13 cellular contexts compared by ENCODE assay signal in the genomic region with DNA sequence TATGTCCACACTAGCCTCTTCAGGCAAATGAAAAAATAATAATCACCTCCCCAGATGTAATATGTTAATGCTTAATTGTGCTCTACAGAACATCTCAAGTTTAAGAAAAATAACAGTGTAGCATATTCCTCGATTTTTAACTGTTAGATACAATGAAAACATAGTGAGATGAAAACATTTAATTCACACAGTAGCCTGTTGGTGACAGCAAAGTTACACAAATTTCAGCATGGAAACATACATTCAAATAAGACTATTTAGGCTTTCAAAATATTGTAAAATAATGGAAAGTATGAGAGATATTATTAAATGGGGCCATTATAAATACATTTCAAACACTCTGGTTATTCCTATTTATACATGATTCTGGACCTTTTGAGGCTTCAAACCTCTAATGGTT.
DNase-seq lines count a peak whose midpoint lies in the region; ATAC-seq, FAIRE-seq and TF ChIP-seq lines count a peak whose summit lies in the region.
"Had no signal": no experiment of that assay in that cellular context is flagged by ENCODE, and none has a peak within 500 bp of the region (broad histone marks: within the 10 kb centered on the region; RNA-seq: fewer than 3 reads in every experiment).

No MANE protein-coding gene starts in this region.

- no peak overlapping the region for H3K4me2 ChIP-seq in MM.1S (ENCODE audit: low read depth, low read length)
- H3K4me2 ChIP-seq: BLaER1 treated with 17β-estradiol and CSF1 and Interleukin-3, amounts not matched to agents 10 nM and 100 nM; PC-9 had no signal

- H3K4me3 ChIP-seq in BE2C (ENCODE audit: low read depth, low read length) (no peak overlapping the region), MM.1S (ENCODE audit: low read length) (no peak overlapping the region), astrocyte of the spinal cord (ENCODE audit: low read depth, low read length) (no peak overlapping the region), kidney (ENCODE audit: low read length in 2 of 2) (no peak overlapping the region)
- H3K4me3 ChIP-seq: BLaER1 treated with 17β-estradiol and CSF1 and Interleukin-3, amounts not matched to agents 10 nM and 100 nM; PC-9; right atrium auricular region had no signal

- no peaks in the 10 kb centered on the region for H3K79me2 ChIP-seq in MM.1S (ENCODE audit: low read length)

- intact Hi-C loops in kidney (cut with DNase I): no loop called here

- H3K27ac ChIP-seq in MM.1S (ENCODE audit: low read length): no peak overlapping the region
- H3K27ac ChIP-seq in kidney (ENCODE audit: low read depth in 2 of 2, low read length in 2 of 2): no peak overlapping the region
- H3K27ac ChIP-seq: BLaER1 treated with 17β-estradiol and CSF1 and Interleukin-3, amounts not matched to agents 10 nM and 100 nM; PC-9; right atrium auricular region had no signal

- H3K9me2 ChIP-seq in MM.1S (replicated peaks; ENCODE audit: insufficient read depth, low read length): no peaks in the 10 kb centered on the region

- no peaks in the 10 kb centered on the region for H3F3A ChIP-seq in MM.1S (ENCODE audit: insufficient read depth, low read length)

- TF ChIP-seq POLR2A in GM18505 (IDR thresholded peaks at IDR 0.05; ENCODE audit: borderline replicate concordance, extremely low read depth, insufficient read depth, insufficient read length): no peak

- TF ChIP-seq CTCF in BE2C (IDR thresholded peaks at IDR 0.05; ENCODE audit: low read depth, low read length) (peak; percentile 30), MM.1S (IDR thresholded peaks at IDR 0.05; ENCODE audit: low read length) (0 out of 2 replicates have a peak, but pooled peaks have one; percentile 9), astrocyte of the spinal cord (IDR thresholded peaks at IDR 0.05; ENCODE audit: low read depth, low read length) (peak; percentile 18), kidney (IDR thresholded peaks at IDR 0.05; ENCODE audit: borderline replicate concordance, extremely low read depth, insufficient read depth) (peak; percentile 37)

- no peaks in the 10 kb centered on the region for H3K27me3 ChIP-seq in BE2C
- no peaks in the 10 kb centered on the region for H3K27me3 ChIP-seq in MM.1S (replicated peaks; ENCODE audit: insufficient read depth, low read length)
- H3K27me3 ChIP-seq: BLaER1 treated with 17β-estradiol and CSF1 and Interleukin-3, amounts not matched to agents 10 nM and 100 nM; right atrium auricular region had no signal

- no peaks in the 10 kb centered on the region for H4K20me1 ChIP-seq in MM.1S (ENCODE audit: insufficient read depth, low read length)
- H4K20me1 ChIP-seq: BLaER1 treated with 17β-estradiol and CSF1 and Interleukin-3, amounts not matched to agents 10 nM and 100 nM had no signal

- no peak overlapping the region for H3K9ac ChIP-seq in MM.1S (ENCODE audit: low read length)
- H3K9ac ChIP-seq in kidney (ENCODE audit: low read length in 2 of 2): no peak overlapping the region
- H3K9ac ChIP-seq: BLaER1 treated with 17β-estradiol and CSF1 and Interleukin-3, amounts not matched to agents 10 nM and 100 nM had no signal

- FAIRE-seq in kidney (lab: Jason Lieb, UNC) (peak; percentile 21), urothelium cell line (lab: Jason Lieb, UNC) (no peak)

- H3K9me3 ChIP-seq in BE2C (no peaks in the 10 kb centered on the region), MM.1S (replicated peaks; ENCODE audit: insufficient read depth, low read length) (no peaks in the 10 kb centered on the region), kidney (ENCODE audit: control insufficient read depth in 1 of 2, low read length in 2 of 2) (no peaks in the 10 kb centered on the region)
- H3K9me3 ChIP-seq: BLaER1 treated with 17β-estradiol and CSF1 and Interleukin-3, amounts not matched to agents 10 nM and 100 nM; right atrium auricular region had no signal

- no peak overlapping the region for H2AFZ ChIP-seq in MM.1S (ENCODE audit: low read length)
- H2AFZ ChIP-seq: PC-9 had no signal

- in situ Hi-C loops in astrocyte of the spinal cord (cut with HindIII; ENCODE audit: low sequenced_read_pairs): no loop called here

- H3K36me3 ChIP-seq in BE2C: no peaks in the 10 kb centered on the region
- H3K36me3 ChIP-seq in MM.1S (replicated peaks; ENCODE audit: insufficient read depth, low read length): no peaks in the 10 kb centered on the region
- H3K36me3 ChIP-seq in kidney (ENCODE audit: control insufficient read depth in 1 of 2, insufficient read depth in 2 of 2, low read length in 2 of 2): no peaks in the 10 kb centered on the region
- H3K36me3 ChIP-seq: BLaER1 treated with 17β-estradiol and CSF1 and Interleukin-3, amounts not matched to agents 10 nM and 100 nM; right atrium auricular region had no signal

- H3K4me1 ChIP-seq in BE2C (peaks cover 2% of the 10 kb centered on the region; the same call in 1 of the 2 replicates), MM.1S (ENCODE audit: low read length) (no peaks in the 10 kb centered on the region), kidney (ENCODE audit: control insufficient read depth in 1 of 2, insufficient read depth in 1 of 2, low read depth in 1 of 2, low read length in 2 of 2) (no peaks in the 10 kb centered on the region)
- H3K4me1 ChIP-seq: BLaER1 treated with 17β-estradiol and CSF1 and Interleukin-3, amounts not matched to agents 10 nM and 100 nM; right atrium auricular region had no signal

- ATAC-seq in GM18505 (IDR thresholded peaks at IDR 0.05; ENCODE audit: unreplicated experiment): no peak
- ATAC-seq in GM19455 (IDR thresholded peaks at IDR 0.05; ENCODE audit: unreplicated experiment): no peak

- DNase-seq in BE2C (no peak), MM.1S (no peak), astrocyte of the spinal cord (ENCODE audit: low read depth, low spot score) (peak; percentile 20), kidney (no peak), NCI-H187 (lab: John Stamatoyannopoulos, UW) (no peak), urothelium cell line (ENCODE audit: low spot score) (no peak)
- DNase-seq: midbrain, NCI-H2029 treated with DMSO at 0.1 percent for 48 hours, PC-9 had no signal
